In the genomic region with DNA sequence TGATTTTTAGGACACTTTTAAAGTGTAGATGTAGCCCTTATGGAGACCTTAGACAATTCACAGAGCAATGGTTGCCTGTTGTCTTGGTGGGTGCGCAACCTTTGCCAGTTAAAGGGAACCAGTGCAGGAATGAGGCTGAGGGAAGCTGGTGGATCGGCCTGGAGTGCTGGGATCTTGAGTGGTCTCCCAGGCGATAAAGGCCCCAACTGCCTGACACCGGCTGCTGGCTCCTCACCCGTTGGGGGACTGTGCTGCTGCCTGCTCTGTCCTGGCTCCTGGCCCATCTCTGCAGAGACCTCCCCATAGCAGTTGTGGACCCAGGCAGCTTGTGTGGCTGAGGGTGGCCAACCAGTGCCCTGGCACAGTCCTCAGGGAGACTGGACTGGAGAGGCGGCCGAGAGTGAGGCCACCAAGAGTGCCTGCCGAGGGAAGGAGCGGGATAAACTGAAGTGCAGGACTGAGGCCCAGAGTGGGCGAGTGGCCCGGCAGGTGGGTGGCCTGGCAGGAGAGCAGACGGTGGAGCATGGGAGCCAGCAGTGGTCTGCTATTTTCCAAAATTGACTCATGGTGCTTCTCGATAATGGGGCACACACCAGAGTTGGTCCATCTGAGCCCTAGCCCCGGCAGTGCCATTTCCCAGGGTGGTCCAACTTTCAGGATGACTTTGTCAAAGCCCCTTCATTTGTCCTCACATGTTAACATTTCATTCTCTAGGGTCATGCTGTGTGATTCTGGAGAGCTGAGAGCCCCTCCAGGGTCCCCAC, we compare ENCODE assay signal across 1 cellular context.
TF ChIP-seq lines count a peak whose summit lies in the region.

No MANE protein-coding gene starts in this region.

TF ChIP-seq in GM23338, 12 proteins besides CTCF, POLR2A, EP300 and RAD21 (continued from another document):
- TF ChIP-seq, protein P1, sequence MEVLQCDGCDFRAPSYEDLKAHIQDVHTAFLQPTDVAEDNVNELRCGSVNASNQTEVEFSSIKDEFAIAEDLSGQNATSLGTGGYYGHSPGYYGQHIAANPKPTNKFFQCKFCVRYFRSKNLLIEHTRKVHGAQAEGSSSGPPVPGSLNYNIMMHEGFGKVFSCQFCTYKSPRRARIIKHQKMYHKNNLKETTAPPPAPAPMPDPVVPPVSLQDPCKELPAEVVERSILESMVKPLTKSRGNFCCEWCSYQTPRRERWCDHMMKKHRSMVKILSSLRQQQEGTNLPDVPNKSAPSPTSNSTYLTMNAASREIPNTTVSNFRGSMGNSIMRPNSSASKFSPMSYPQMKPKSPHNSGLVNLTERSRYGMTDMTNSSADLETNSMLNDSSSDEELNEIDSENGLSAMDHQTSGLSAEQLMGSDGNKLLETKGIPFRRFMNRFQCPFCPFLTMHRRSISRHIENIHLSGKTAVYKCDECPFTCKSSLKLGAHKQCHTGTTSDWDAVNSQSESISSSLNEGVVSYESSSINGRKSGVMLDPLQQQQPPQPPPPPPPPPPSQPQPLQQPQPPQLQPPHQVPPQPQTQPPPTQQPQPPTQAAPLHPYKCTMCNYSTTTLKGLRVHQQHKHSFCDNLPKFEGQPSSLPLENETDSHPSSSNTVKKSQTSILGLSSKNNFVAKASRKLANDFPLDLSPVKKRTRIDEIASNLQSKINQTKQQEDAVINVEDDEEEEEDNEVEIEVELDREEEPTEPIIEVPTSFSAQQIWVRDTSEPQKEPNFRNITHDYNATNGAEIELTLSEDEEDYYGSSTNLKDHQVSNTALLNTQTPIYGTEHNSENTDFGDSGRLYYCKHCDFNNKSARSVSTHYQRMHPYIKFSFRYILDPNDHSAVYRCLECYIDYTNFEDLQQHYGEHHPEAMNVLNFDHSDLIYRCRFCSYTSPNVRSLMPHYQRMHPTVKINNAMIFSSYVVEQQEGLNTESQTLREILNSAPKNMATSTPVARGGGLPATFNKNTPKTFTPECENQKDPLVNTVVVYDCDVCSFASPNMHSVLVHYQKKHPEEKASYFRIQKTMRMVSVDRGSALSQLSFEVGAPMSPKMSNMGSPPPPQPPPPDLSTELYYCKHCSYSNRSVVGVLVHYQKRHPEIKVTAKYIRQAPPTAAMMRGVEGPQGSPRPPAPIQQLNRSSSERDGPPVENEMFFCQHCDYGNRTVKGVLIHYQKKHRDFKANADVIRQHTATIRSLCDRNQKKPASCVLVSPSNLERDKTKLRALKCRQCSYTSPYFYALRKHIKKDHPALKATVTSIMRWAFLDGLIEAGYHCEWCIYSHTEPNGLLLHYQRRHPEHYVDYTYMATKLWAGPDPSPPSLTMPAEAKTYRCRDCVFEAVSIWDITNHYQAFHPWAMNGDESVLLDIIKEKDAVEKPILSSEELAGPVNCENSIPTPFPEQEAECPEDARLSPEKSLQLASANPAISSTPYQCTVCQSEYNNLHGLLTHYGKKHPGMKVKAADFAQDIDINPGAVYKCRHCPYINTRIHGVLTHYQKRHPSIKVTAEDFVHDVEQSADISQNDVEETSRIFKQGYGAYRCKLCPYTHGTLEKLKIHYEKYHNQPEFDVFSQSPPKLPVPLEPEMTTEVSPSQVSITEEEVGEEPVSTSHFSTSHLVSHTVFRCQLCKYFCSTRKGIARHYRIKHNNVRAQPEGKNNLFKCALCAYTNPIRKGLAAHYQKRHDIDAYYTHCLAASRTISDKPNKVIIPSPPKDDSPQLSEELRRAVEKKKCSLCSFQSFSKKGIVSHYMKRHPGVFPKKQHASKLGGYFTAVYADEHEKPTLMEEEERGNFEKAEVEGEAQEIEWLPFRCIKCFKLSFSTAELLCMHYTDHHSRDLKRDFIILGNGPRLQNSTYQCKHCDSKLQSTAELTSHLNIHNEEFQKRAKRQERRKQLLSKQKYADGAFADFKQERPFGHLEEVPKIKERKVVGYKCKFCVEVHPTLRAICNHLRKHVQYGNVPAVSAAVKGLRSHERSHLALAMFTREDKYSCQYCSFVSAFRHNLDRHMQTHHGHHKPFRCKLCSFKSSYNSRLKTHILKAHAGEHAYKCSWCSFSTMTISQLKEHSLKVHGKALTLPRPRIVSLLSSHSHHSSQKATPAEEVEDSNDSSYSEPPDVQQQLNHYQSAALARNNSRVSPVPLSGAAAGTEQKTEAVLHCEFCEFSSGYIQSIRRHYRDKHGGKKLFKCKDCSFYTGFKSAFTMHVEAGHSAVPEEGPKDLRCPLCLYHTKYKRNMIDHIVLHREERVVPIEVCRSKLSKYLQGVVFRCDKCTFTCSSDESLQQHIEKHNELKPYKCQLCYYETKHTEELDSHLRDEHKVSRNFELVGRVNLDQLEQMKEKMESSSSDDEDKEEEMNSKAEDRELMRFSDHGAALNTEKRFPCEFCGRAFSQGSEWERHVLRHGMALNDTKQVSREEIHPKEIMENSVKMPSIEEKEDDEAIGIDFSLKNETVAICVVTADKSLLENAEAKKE (CRISPR knock-in tag; IDR thresholded peaks at IDR 0.05) = no peak
